Comparison of ENCODE assay signal across 8 cellular contexts in the genomic region with DNA sequence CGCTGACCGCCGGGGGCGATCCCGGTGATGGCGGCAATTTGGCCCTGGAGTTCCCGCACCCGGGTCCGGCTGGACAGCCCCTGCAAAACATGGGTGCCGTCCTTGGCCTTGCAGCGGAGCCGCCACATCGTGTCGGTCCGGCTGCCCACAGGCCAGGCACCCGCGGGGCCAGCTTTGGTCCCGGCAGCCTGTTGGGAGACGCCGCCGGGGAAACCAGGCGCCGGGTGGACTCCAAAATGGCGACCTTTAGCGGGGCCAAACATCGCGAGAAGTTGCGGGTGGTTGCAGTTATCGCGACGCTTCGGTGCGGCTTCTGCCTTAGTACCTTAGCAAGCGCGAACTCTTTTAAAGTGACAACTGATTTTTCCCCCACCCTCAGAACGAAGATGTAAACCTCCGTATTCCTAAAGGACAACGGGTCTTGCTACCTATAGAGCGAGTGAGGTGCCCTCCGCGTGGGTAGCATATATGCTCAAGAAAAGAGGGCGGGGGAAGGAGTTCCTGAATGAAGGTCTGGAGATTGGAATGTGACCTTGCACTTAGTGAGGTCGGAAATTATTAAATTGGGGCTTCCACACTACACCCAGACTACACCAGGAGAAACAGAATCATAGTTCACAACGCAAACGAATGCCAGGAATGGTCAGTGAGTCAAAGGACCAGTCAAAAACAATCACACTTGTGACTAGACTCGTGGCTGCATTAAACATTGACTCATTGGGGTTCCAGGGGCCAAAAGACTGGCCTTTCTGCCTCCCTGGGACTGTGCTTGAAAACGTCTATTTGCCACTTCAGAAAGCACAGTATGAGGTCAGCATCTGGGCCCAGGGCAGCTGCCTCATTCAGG. TPM values are rescaled to one million over a fixed set of nuclear protein-coding genes. Genes with fewer than 3 reads are reported as not detected.
DNase-seq lines count a peak whose midpoint lies in the region; TF ChIP-seq lines count a peak whose summit lies in the region.

A gene (minus strand): TSS at position 441 of the 847 bp plus-strand sequence. CDS start 178 bp downstream, at position 263.

- H3K36me3 ChIP-seq in left ventricle myocardium inferior, result peaks cover 15% of the 10 kb centered on the region

- no peak for TF ChIP-seq CTCF in HFF-Myc (IDR thresholded peaks at IDR 0.05; ENCODE audit: low read depth, low read length, missing control alignments)
- no peak for TF ChIP-seq CTCF in left ventricle myocardium inferior (IDR thresholded peaks at IDR 0.05; ENCODE audit: borderline replicate concordance)
- no peak for TF ChIP-seq CTCF in type B pancreatic cell (conservative IDR thresholded peaks at IDR 0.05)

- H3K27ac Mint-ChIP-seq in type B pancreatic cell, result peak within 1 kb of the TSS; percentile 98

- H3K4me1 Mint-ChIP-seq in type B pancreatic cell (ENCODE audit: unreplicated experiment), result peaks cover 51% of the 10 kb centered on the region

- no peaks in the 10 kb centered on the region for H3K27me3 ChIP-seq in left ventricle myocardium inferior (ENCODE audit: low read depth)

- H3K9me3 ChIP-seq in left ventricle myocardium inferior (replicated peaks), result no peaks in the 10 kb centered on the region

- peaks cover 74% of the 10 kb centered on the region for H3K4me1 ChIP-seq in left ventricle myocardium inferior

- DNase-seq in ELR (ENCODE audit: low read depth) (peak; percentile 92), HFF-Myc (ENCODE audit: extremely low read depth, low read depth) (peak; percentile 72), NCI-H146 treated with DMSO at 0.1 percent for 48 hours (lab: John Stamatoyannopoulos, UW; ENCODE audit: unreplicated experiment) (peak; percentile 70), T-helper 1 cell (peak; percentile 71 to 91 (median 87)), amniotic stem cell (lab: John Stamatoyannopoulos, UW) (peak; percentile 82), left ventricle myocardium inferior (peak; percentile 91), posterior vena cava (ENCODE audit: low spot score) (peak; percentile 98), type B pancreatic cell (ENCODE audit: extremely low spot score, unreplicated experiment) (peak; percentile 91)

- intact Hi-C loops in left ventricle myocardium inferior (cut with micrococcal nuclease) (no loop called here), posterior vena cava (cut with DNase I) (loop anchor here in 1 of 2 donors (10.0 kb wide), 1 partner anchor 774 kb away; no protein-coding TSS in a partner anchor)

- H3K4me3 ChIP-seq in HFF-Myc (replicated peaks; ENCODE audit: low read depth, low read length), result peak within 1 kb of the TSS; percentile 92
- H3K4me3 ChIP-seq in left ventricle myocardium inferior, result peak within 1 kb of the TSS; percentile 95

- no peaks in the 10 kb centered on the region for H3K9me3 Mint-ChIP-seq in type B pancreatic cell

- peak within 1 kb of the TSS; percentile 97 for H3K4me3 Mint-ChIP-seq in type B pancreatic cell

- H3K27ac ChIP-seq in left ventricle myocardium inferior (replicated peaks), result peak within 1 kb of the TSS; percentile 97

- H3K36me3 Mint-ChIP-seq in type B pancreatic cell, result peaks cover 4% of the 10 kb centered on the region

- H3K27me3 Mint-ChIP-seq in type B pancreatic cell, result peaks cover 3% of the 10 kb centered on the region

RNA-seq across cellular contexts. Expression of the gene that starts here (rescaled TPM):
- 4.2 TPM for total RNA-seq in left ventricle myocardium inferior
- 1 to 10 TPM; 6.6 to 7.0 TPM for total RNA-seq in posterior vena cava
- 12.3 and 15.0 TPM in 2 replicates for total RNA-seq in type B pancreatic cell (ENCODE audit: low replicate concordance)

Comparison
In these comparisons a context has a peak if more than half of its experiments do, and no peak if none do; other contexts are left out.
1. Peak in every context shown above with its lines: DNase-seq, H3K4me3 ChIP-seq and H3K27ac ChIP-seq.